In genomic region chrX:130081421-130082045, GRCh38 we compare ENCODE assay signal across 7 cellular contexts. TPM values are rescaled to one million over a fixed set of nuclear protein-coding genes. Genes with fewer than 3 reads are reported as not detected.
DNase-seq lines count a peak whose midpoint lies in the region; ATAC-seq and TF ChIP-seq lines count a peak whose summit lies in the region.

No MANE protein-coding gene starts in this region.

- H3K4me1 Mint-ChIP-seq in CD8-positive, alpha-beta memory T cell = peaks cover 59 to 71% (median 64%) of the 10 kb centered on the region in 3 donors
- H3K4me1 Mint-ChIP-seq in chondrocyte (ENCODE audit: low read depth) = peaks cover 36% of the 10 kb centered on the region

- no peak for ATAC-seq in HG02970 (IDR thresholded peaks at IDR 0.05; ENCODE audit: low FRiP score, unreplicated experiment)

- H3K27ac ChIP-seq in CD8-positive, alpha-beta memory T cell (ENCODE audit: low read depth, low read length) = peak overlapping the region; percentile 54
- H3K27ac ChIP-seq in rectal smooth muscle tissue (ENCODE audit: low read depth, low read length) = no peak overlapping the region

- H3K4me3 Mint-ChIP-seq in CD8-positive, alpha-beta memory T cell = peak overlapping the region; percentile 60 to 93 (median 87)
- H3K4me3 Mint-ChIP-seq in chondrocyte (ENCODE audit: unreplicated experiment) = no peak overlapping the region

- peaks cover 0 to 3% of the 10 kb centered on the region in 2 donors for H3K27me3 Mint-ChIP-seq in CD8-positive, alpha-beta memory T cell
- no peaks in the 10 kb centered on the region for H3K27me3 Mint-ChIP-seq in chondrocyte (ENCODE audit: low read depth)

- H3K27ac Mint-ChIP-seq in CD8-positive, alpha-beta memory T cell = peak overlapping the region; percentile 86 to 99 (median 95)
- peak overlapping the region; percentile 74 for H3K27ac Mint-ChIP-seq in chondrocyte (ENCODE audit: unreplicated experiment)

- no peaks in the 10 kb centered on the region for H3K27me3 ChIP-seq in CD8-positive, alpha-beta memory T cell (ENCODE audit: insufficient read depth, low read length, poor library complexity, severe bottlenecking)
- H3K27me3 ChIP-seq in rectal smooth muscle tissue (ENCODE audit: control insufficient read depth, insufficient read depth, low read length) = no peaks in the 10 kb centered on the region

- peak overlapping the region; percentile 49 for H3K4me3 ChIP-seq in CD8-positive, alpha-beta memory T cell (ENCODE audit: low read length)
- peak overlapping the region; percentile 39 for H3K4me3 ChIP-seq in rectal smooth muscle tissue (ENCODE audit: low read length)

- no peak for DNase-seq in CD8-positive, alpha-beta memory T cell
- peak; percentile 22 for DNase-seq in NCI-H69 (lab: John Stamatoyannopoulos, UW)
- no peak for DNase-seq in chondrocyte (ENCODE audit: low spot score)
- DNase-seq in Ammon's horn (ENCODE audit: low spot score) = no peak
- DNase-seq in GM10266 (ENCODE audit: extremely low spot score) = no peak

- TF ChIP-seq CTCF in chondrocyte (IDR thresholded peaks at IDR 0.05) (no peak), GM10266 (IDR thresholded peaks at IDR 0.05; ENCODE audit: control insufficient read depth, insufficient read depth, low read depth, missing control alignments) (no peak)

- POLR2A ChIA-PET in CD8-positive, alpha-beta memory T cell (lab: Charles Lee) = interaction anchor here (0.5 to 2.0 kb wide), 5 partner anchors 11 to 242 kb away, joined by 3 to 12 read pairs (median 6); no protein-coding TSS in a partner anchor

- peaks cover 36% of the 10 kb centered on the region for H3K4me1 ChIP-seq in CD8-positive, alpha-beta memory T cell (ENCODE audit: insufficient read depth, low read length)
- no peaks in the 10 kb centered on the region for H3K4me1 ChIP-seq in rectal smooth muscle tissue (ENCODE audit: control insufficient read depth, insufficient read depth, low read length)

- H3K36me3 ChIP-seq in CD8-positive, alpha-beta memory T cell (ENCODE audit: insufficient read depth, low read length) = no peaks in the 10 kb centered on the region
- H3K36me3 ChIP-seq in rectal smooth muscle tissue (ENCODE audit: control insufficient read depth, insufficient read depth, low read length) = no peaks in the 10 kb centered on the region

- CTCF ChIA-PET in CD8-positive, alpha-beta memory T cell (lab: Charles Lee) = interaction anchor here (1.0 to 5.9 kb wide), 15 partner anchors 9 to 111 kb away, joined by 3 to 133 read pairs (median 5); partner anchors contain the start of genes AIFM1 and RAB33A

- peaks cover 0 to 20% (median 0%) of the 10 kb centered on the region in 3 donors for H3K36me3 Mint-ChIP-seq in CD8-positive, alpha-beta memory T cell
- no peaks in the 10 kb centered on the region for H3K36me3 Mint-ChIP-seq in chondrocyte (ENCODE audit: low read depth)

- no peaks in the 10 kb centered on the region for H3K9me3 ChIP-seq in CD8-positive, alpha-beta memory T cell (ENCODE audit: low read length)

- H3K9ac ChIP-seq in rectal smooth muscle tissue (ENCODE audit: low read length) = no peak overlapping the region

- H3K9me3 Mint-ChIP-seq in CD8-positive, alpha-beta memory T cell = no peaks in the 10 kb centered on the region
- no peaks in the 10 kb centered on the region for H3K9me3 Mint-ChIP-seq in chondrocyte (ENCODE audit: low read depth)

RNA-seq across cellular contexts. Expression of gene ELF4, which starts 28.8 kb away (rescaled TPM):
- 10 to 100 TPM; 23.8 to 24.7 TPM for total RNA-seq in CD8-positive, alpha-beta memory T cell
- 19.5 TPM for polyA plus RNA-seq in CD8-positive, alpha-beta memory T cell
- total RNA-seq in chondrocyte = 18.1 to 25.7 TPM (median 22.2 TPM) in 3 replicates
